ENCODE assay signal across 8 cellular contexts in genomic region chr11:7577883-7578242, GRCh38.
A peak's percentile ranks its signal among the peaks of the same experiment; 100 is the strongest.
DNase-seq lines count a peak whose midpoint lies in the region; ATAC-seq, FAIRE-seq and TF ChIP-seq lines count a peak whose summit lies in the region.

No MANE protein-coding gene starts in this region.

- TF ChIP-seq POLR2A in GM12892 (IDR thresholded peaks at IDR 0.05; ENCODE audit: low read depth, low read length), result no peak

- no peak for ATAC-seq in HG03280 (IDR thresholded peaks at IDR 0.05; ENCODE audit: unreplicated experiment)

- peak; percentile 76 for FAIRE-seq in GM12892 (lab: Jason Lieb, UNC)

- in situ Hi-C loops in HAP-1 (cut with MboI; ENCODE audit: low sequenced_read_pairs), result no loop called here

- DNase-seq in GM12892 (ENCODE audit: insufficient read length), result no peak
- DNase-seq in NAMALWA (ENCODE audit: low spot score), result peak; percentile 15
- DNase-seq in dermis blood vessel endothelial cell, result peak; percentile 60
- no peak for DNase-seq in epidermal melanocyte (ENCODE audit: insufficient read length, low spot score)
- no peak for DNase-seq in NCI-H446 treated with DMSO at 0.1 percent for 48 hours (lab: John Stamatoyannopoulos, UW)
- no peak for DNase-seq in HAP-1 (ENCODE audit: low spot score in 2 of 2)

- H3K27me3 ChIP-seq in mucosa of rectum (ENCODE audit: control insufficient read depth in 2 of 2, insufficient read depth in 2 of 2, low read length in 2 of 2) (no peaks in the 10 kb centered on the region), HAP-1 (ENCODE audit: low read depth) (no peaks in the 10 kb centered on the region)

- peak overlapping the region; percentile 61 to 73 for H3K4me3 ChIP-seq in mucosa of rectum (ENCODE audit: low read length in 2 of 2)
- no peak overlapping the region for H3K4me3 ChIP-seq in HAP-1

- peak overlapping the region; percentile 76 to 77 for H3K9ac ChIP-seq in mucosa of rectum (ENCODE audit: low read depth in 1 of 2, low read length in 2 of 2)

- H3K27ac ChIP-seq in mucosa of rectum (ENCODE audit: low read depth in 2 of 2, low read length in 2 of 2), result peak overlapping the region; percentile 86 to 96

- H3K4me1 ChIP-seq in mucosa of rectum (ENCODE audit: control insufficient read depth in 2 of 2, insufficient read depth in 2 of 2, low read length in 2 of 2) (peaks cover 60 to 65% of the 10 kb centered on the region in 2 donors), HAP-1 (peaks cover 43% of the 10 kb centered on the region)

- H3K36me3 ChIP-seq in mucosa of rectum (ENCODE audit: control insufficient read depth in 2 of 2, insufficient read depth in 2 of 2, low read length in 2 of 2) (no peaks in the 10 kb centered on the region), HAP-1 (replicated peaks) (no peaks in the 10 kb centered on the region)

- no peaks in the 10 kb centered on the region for H3K9me3 ChIP-seq in mucosa of rectum (ENCODE audit: control insufficient read depth in 2 of 2, low read length in 2 of 2)
- H3K9me3 ChIP-seq in HAP-1, result no peaks in the 10 kb centered on the region

Comparison
In these comparisons a context has a peak if more than half of its experiments do, and no peak if none do; other contexts are left out.
1. DNase-seq: peak in NAMALWA (single experiment) and dermis blood vessel endothelial cell (single experiment); none in GM12892 (single experiment), epidermal melanocyte (single experiment), NCI-H446 treated with DMSO at 0.1 percent for 48 hours (single experiment) and HAP-1 (0 of 2).